In genomic region chr18:3931013-3931315, GRCh38 we compare ENCODE assay signal across 14 cellular contexts.
A peak's percentile ranks its signal among the peaks of the same experiment; 100 is the strongest.
DNase-seq lines count a peak whose midpoint lies in the region; ATAC-seq and TF ChIP-seq lines count a peak whose summit lies in the region.
"Had no signal": no experiment of that assay in that cellular context is flagged by ENCODE, and none has a peak within 500 bp of the region (broad histone marks: within the 10 kb centered on the region; RNA-seq: fewer than 3 reads in every experiment).

No MANE protein-coding gene starts in this region.

- H3K36me3 ChIP-seq in spleen, result no peaks in the 10 kb centered on the region
- H3K36me3 ChIP-seq: BLaER1 treated with 17β-estradiol and CSF1 and Interleukin-3, amounts not matched to agents 10 nM and 100 nM had no signal

- no peak overlapping the region for H3K4me3 ChIP-seq in spleen
- H3K4me3 ChIP-seq: BLaER1 treated with 17β-estradiol and CSF1 and Interleukin-3, amounts not matched to agents 10 nM and 100 nM had no signal

- intact Hi-C loops in spleen (cut with DNase I; ENCODE audit: low total_unique reads), result no loop called here

- no peaks in the 10 kb centered on the region for H3K27me3 ChIP-seq in spleen (replicated peaks in 1 of 7)
- H3K27me3 ChIP-seq: BLaER1 treated with 17β-estradiol and CSF1 and Interleukin-3, amounts not matched to agents 10 nM and 100 nM had no signal

- ATAC-seq in esophagus mucosa, result peak; percentile 83
- ATAC-seq in GM18858 (IDR thresholded peaks at IDR 0.05; ENCODE audit: unreplicated experiment), result no peak

- no peak for TF ChIP-seq CTCF in spleen (IDR thresholded peaks at IDR 0.05 in 8 of 11, conservative IDR thresholded peaks at IDR 0.05 in 3 of 11)

- TF ChIP-seq POLR2A in spleen (IDR thresholded peaks at IDR 0.05), result no peak

- no peaks in the 10 kb centered on the region for H3K9me3 ChIP-seq in spleen
- H3K9me3 ChIP-seq: BLaER1 treated with 17β-estradiol and CSF1 and Interleukin-3, amounts not matched to agents 10 nM and 100 nM had no signal

- H3K27ac ChIP-seq in angular gyrus (ENCODE audit: low read depth, low read length) (peak overlapping the region; percentile 37), temporal lobe (ENCODE audit: low read depth, low read length) (peak overlapping the region; percentile 74), spleen (no peak overlapping the region)
- H3K27ac ChIP-seq: BLaER1 treated with 17β-estradiol and CSF1 and Interleukin-3, amounts not matched to agents 10 nM and 100 nM; HL-60 had no signal

- H3K4me1 ChIP-seq in spleen, result no peaks in the 10 kb centered on the region

- 91 to 95% (median 93%) methylated on average over 6 of the region's 6 CpGs for WGBS in spleen, 5 donors

- DNase-seq in NCI-H446 (lab: John Stamatoyannopoulos, UW), result peak; percentile 36 to 82
- no peak for DNase-seq in spleen
- DNase-seq in NCI-H2171 treated with DMSO at 0.1 percent for 48 hours (lab: John Stamatoyannopoulos, UW), result no peak
- DNase-seq: ACHN; CD4-positive, CD25-positive, alpha-beta regulatory T cell; DMS79; HCEC 1CT; HFFc6 had no signal

Comparison
In these comparisons a context has a peak if more than half of its experiments do, and no peak if none do; other contexts are left out.
1. DNase-seq: peak in NCI-H446 (2 of 2); none in spleen (single experiment) and NCI-H2171 treated with DMSO at 0.1 percent for 48 hours (single experiment).
2. H3K27ac ChIP-seq: peak in angular gyrus (single experiment) and temporal lobe (single experiment); none in spleen (0 of 8).